13 cellular contexts compared by ENCODE assay signal in the genomic region with DNA sequence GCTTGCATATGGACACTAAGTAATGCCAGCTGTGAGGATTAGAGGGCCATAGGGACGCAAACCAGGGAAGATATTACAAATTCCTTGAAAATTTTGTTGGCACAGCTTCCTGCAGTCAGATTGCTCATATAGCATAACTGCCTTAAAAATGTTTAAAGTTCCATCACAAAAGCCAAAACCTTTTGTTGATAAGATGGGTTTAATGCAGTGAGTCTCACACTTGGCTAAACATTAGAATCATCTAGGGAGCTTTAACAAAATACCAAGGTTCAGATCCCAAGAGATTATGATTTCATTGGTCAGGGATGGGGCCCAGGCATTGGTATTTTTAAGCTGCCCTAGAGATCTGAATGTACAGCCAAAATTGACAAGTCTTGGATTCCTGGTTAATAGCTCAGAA.
DNase-seq lines count a peak whose midpoint lies in the region; ATAC-seq and TF ChIP-seq lines count a peak whose summit lies in the region.
"Had no signal": no experiment of that assay in that cellular context is flagged by ENCODE, and none has a peak within 500 bp of the region (broad histone marks: within the 10 kb centered on the region; RNA-seq: fewer than 3 reads in every experiment).

No MANE protein-coding gene starts in this region.

- DNase-seq in HS-27A (ENCODE audit: low read depth) (peak; percentile 67), brain microvascular endothelial cell (peak; percentile 39), fibroblast of the conjunctiva (ENCODE audit: low read depth) (peak; percentile 98), smooth muscle cell of the brain vasculature (ENCODE audit: low read depth, low spot score) (peak; percentile 20), HFFc6 (no peak), NCI-H748 (lab: John Stamatoyannopoulos, UW; ENCODE audit: unreplicated experiment) (no peak)
- DNase-seq in activated CD4-positive, alpha-beta T cell treated with anti-CD3 and anti-CD28 coated beads for 48 hours, result no peak
- DNase-seq: C1 segment of cervical spinal cord, DMS 273 treated with DMSO at 0.1 percent for 48 hours, NCI-H1436 treated with DMSO at 0.1 percent for 48 hours, NCI-H2081, NCI-H524 treated with DMSO at 0.1 percent for 48 hours had no signal

- H3K4me3 ChIP-seq in brain microvascular endothelial cell (ENCODE audit: low read depth, low read length), result no peak overlapping the region

- no peak overlapping the region for H3K27ac Mint-ChIP-seq in HFFc6

- no peak overlapping the region for H3K4me3 Mint-ChIP-seq in HFFc6

- no peaks in the 10 kb centered on the region for H3K27me3 Mint-ChIP-seq in HFFc6 (ENCODE audit: insufficient read depth)

- ATAC-seq in GM21528 (IDR thresholded peaks at IDR 0.05; ENCODE audit: low FRiP score, unreplicated experiment), result no peak

- H3K9me3 Mint-ChIP-seq in HFFc6, result peaks cover 19% of the 10 kb centered on the region

- in situ Hi-C loops in brain microvascular endothelial cell (cut with HindIII; ENCODE audit: low pct_ligation_motif_present, low sequenced_read_pairs), result no loop called here

- no peaks in the 10 kb centered on the region for H3K4me1 Mint-ChIP-seq in HFFc6 (ENCODE audit: low read depth)

- H3K27me3 ChIP-seq in brain microvascular endothelial cell (replicated peaks), result no peaks in the 10 kb centered on the region

- no peaks in the 10 kb centered on the region for H3K36me3 ChIP-seq in brain microvascular endothelial cell (replicated peaks)

- TF ChIP-seq CTCF in brain microvascular endothelial cell (IDR thresholded peaks at IDR 0.05; ENCODE audit: low read depth, low read length, missing control alignments), result no peak
- TF ChIP-seq CTCF in HFFc6 (IDR thresholded peaks at IDR 0.05), result no peak

- no peaks in the 10 kb centered on the region for H3K36me3 Mint-ChIP-seq in HFFc6 (ENCODE audit: low read depth)

- no peak overlapping the region for H3K27ac ChIP-seq in brain microvascular endothelial cell

Comparison
In these comparisons a context has a peak if more than half of its experiments do, and no peak if none do; other contexts are left out.
1. DNase-seq: peak in HS-27A (single experiment), brain microvascular endothelial cell (single experiment), fibroblast of the conjunctiva (single experiment) and smooth muscle cell of the brain vasculature (single experiment); none in HFFc6 (single experiment), NCI-H748 (single experiment) and activated CD4-positive, alpha-beta T cell treated with anti-CD3 and anti-CD28 coated beads for 48 hours (single experiment).